ENCODE assay signal across 8 cellular contexts in the genomic region with DNA sequence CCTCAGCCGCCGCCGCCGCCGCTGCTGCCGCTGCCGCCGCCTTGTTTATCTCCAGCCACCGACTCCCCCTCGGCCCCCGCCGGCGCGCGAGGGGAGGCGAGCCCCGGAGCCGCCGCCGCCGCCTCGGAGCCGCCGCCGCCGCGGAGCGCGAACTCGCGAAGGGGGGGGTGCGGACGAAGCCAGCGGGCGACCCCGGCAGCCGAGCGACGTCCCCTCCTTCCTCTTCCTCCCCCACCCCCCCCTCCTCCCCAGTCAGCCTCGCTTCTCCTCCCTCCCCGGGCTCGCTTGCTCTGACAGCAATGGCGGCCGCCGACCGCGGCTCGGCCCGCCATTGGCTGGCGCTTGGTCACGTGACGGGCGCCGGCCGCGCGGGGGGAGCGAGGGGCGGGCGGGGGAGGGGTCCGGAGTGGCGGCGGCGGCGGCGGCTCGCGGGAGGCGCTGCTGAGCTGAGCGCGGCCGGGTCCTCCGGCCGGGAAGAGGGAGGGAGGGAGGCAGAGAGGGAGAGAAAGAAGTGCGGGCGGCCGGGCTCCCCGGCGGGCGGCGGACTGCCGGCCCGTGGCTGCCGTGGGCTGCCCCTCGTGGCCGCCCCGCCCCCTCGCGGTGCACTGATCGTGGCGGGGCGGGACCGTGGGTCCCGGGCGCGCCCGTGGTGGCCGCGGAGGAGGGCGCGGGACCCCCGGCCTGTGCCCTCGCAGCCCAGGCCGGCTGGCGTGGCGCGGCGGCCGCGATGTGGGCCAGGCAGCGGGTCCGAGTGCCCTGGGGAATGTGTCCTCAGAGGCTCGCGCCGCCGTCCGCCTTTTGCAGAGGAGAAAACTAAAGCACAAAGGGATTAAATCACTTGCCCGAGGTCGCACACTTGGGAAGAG. TPM values are rescaled to one million over a fixed set of nuclear protein-coding genes. Genes with fewer than 3 reads are reported as not detected.
A peak's percentile ranks its signal among the peaks of the same experiment; 100 is the strongest.
DNase-seq lines count a peak whose midpoint lies in the region; ATAC-seq, FAIRE-seq and TF ChIP-seq lines count a peak whose summit lies in the region.

Gene MED13L, minus strand, starts transcription at position 301 of the 866 bp plus-strand sequence. CDS start 562 bp downstream, outside the sequence.

- intact Hi-C loops in T-helper 2 cell treated with Interferon-gamma antibody and Interleukin-4, amounts not matched to agents 100 ng/mL and 5 ng/mL, for 36 hours (cut with micrococcal nuclease): loop anchor here (2.0 to 5.0 kb wide), 10 partner anchors 41 to 541 kb away; no protein-coding TSS in a partner anchor
- intact Hi-C loops in left ventricle myocardium superior (cut with micrococcal nuclease): no loop called here

- peak; percentile 89 for ATAC-seq in HG02759 (IDR thresholded peaks at IDR 0.05; ENCODE audit: unreplicated experiment)
- ATAC-seq in left ventricle myocardium superior: peak; percentile 94

- no peaks in the 10 kb centered on the region for H3K36me3 ChIP-seq in urinary bladder (ENCODE audit: insufficient read depth)

- DNase-seq in GM12892 (ENCODE audit: insufficient read length) (peak; percentile 89), NCI-H1417 (lab: John Stamatoyannopoulos, UW) (peak; percentile 91 to 94 (median 92)), left ventricle myocardium superior (peak; percentile 93), pulmonary artery endothelial cell (ENCODE audit: low read depth, low spot score) (peak; percentile 60)

- WGBS in urinary bladder: under 1% methylated on average over 115 of the region's 119 CpGs

- H3K27ac ChIP-seq in angular gyrus (ENCODE audit: low read depth, low read length): peak within 1 kb of the TSS; percentile 78
- H3K27ac ChIP-seq in urinary bladder (ENCODE audit: low read depth): peak within 1 kb of the TSS; percentile 100

- peak within 1 kb of the TSS; percentile 98 for H3K4me3 ChIP-seq in urinary bladder (ENCODE audit: low read depth, low read length)

- TF ChIP-seq POLR2A in GM12892 (IDR thresholded peaks at IDR 0.05; ENCODE audit: low read depth, low read length): peak; percentile 51; the same call in 1 of the 2 replicates

- FAIRE-seq in GM12892 (lab: Jason Lieb, UNC): peak; percentile 46

- H3K4me1 ChIP-seq in urinary bladder (ENCODE audit: insufficient read depth): no peaks in the 10 kb centered on the region

RNA-seq across cellular contexts. Expression of gene MED13L, which starts in this region (rescaled TPM):
- 26.8 TPM for polyA plus RNA-seq in GM12892 (2012; ENCODE audit: missing spikeins)
- total RNA-seq in T-helper 2 cell treated with Interferon-gamma antibody and Interleukin-4, amounts not matched to agents 100 ng/mL and 5 ng/mL, for 36 hours: 72.2 and 79.3 TPM in 2 replicates
- total RNA-seq in left ventricle myocardium superior: 64.0 TPM
- total RNA-seq in pulmonary artery endothelial cell: 36.0 and 55.6 TPM in 2 replicates
- 273 TPM for total RNA-seq in urinary bladder
- 41.4 TPM for polyA plus RNA-seq in urinary bladder

Comparison
In these comparisons a context has a peak if more than half of its experiments do, and no peak if none do; other contexts are left out.
1. Peak in every context shown above with its lines: DNase-seq, ATAC-seq, H3K4me3 ChIP-seq and H3K27ac ChIP-seq.